10 cellular contexts compared by ENCODE assay signal in the genomic region with DNA sequence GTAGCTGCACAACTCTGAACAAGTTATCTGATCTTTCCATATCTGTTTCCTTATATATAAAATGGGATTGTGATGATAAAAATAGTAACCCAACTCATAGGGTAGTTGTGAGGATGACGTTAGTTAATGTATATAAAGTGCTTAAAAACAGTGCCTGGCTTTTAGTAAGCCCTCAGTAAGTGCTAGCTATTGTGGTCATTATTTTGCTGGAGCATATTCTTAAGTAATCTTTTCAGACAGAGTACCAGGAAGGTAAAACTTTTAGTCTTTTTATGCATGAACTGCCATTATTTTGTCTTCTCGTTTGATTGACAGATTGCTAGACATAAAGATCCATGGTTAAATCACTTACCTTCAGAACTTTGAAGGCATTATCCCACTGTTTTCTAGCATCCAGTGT.
"Had no signal": no experiment of that assay in that cellular context is flagged by ENCODE, and none has a peak within 500 bp of the region (broad histone marks: within the 10 kb centered on the region; RNA-seq: fewer than 3 reads in every experiment).

No MANE protein-coding gene starts in this region.

- H3K27me3 Mint-ChIP-seq: IgD-negative memory B cell had no signal

- H3K4me1 ChIP-seq: HAP-1 had no signal

- H3K27ac ChIP-seq: GM23248, HL-60 had no signal

- H3K9ac ChIP-seq: GM23248 had no signal

- H3K4me3 Mint-ChIP-seq: HFFc6, IgD-negative memory B cell had no signal

- H3K4me1 Mint-ChIP-seq: IgD-negative memory B cell had no signal

- H3K36me3 ChIP-seq: HAP-1 had no signal

- ATAC-seq: HCT116, HepG2 had no signal

- DNase-seq: GM23248, GOT3, H7, HFFc6, KG1 had no signal

- H2AFZ ChIP-seq: GM23248 had no signal

- H3K27ac Mint-ChIP-seq: HFFc6, IgD-negative memory B cell had no signal

- H3K4me3 ChIP-seq: GM23248, HAP-1 had no signal

- H3K9me3 ChIP-seq: HAP-1 had no signal

- FAIRE-seq: HepG2 had no signal
